35 cellular contexts compared by ENCODE assay signal in the genomic region with DNA sequence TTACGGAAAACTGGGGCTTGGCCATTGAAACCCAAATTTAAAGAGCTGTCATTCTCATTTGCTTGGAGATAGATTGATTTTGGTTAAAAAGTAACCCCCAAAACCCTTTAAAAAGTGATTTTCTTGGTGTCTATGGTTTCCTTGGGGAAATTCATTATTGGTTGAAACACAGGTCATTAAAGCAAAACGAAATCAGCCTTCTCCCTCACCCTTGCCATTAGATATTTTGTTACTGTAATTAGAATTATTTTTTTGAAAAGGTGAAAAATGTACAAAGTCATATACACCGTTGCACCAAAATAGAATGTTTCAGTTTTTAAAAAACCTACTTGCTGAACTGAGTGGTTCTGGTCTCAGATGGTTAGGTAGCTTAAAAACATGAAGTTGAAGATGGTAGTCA. TPM values are rescaled to one million over a fixed set of nuclear protein-coding genes. Genes with fewer than 3 reads are reported as not detected.
"Had no signal": no experiment of that assay in that cellular context is flagged by ENCODE, and none has a peak within 500 bp of the region (broad histone marks: within the 10 kb centered on the region; RNA-seq: fewer than 3 reads in every experiment).

No MANE protein-coding gene starts in this region.

- H3K36me3 ChIP-seq: adrenal gland, breast epithelium, SJCRH30, WERI-Rb-1 had no signal

- H3K9me3 ChIP-seq: adrenal gland, body of pancreas, SJCRH30 had no signal

- H3K27me3 ChIP-seq: SJCRH30 had no signal

- H3K4me3 ChIP-seq: adrenal gland, body of pancreas, breast epithelium, K562, SJCRH30, SK-N-MC had no signal

- H3K27ac ChIP-seq: adrenal gland, body of pancreas, breast epithelium, SJCRH30, SK-N-MC, WERI-Rb-1 had no signal

- H3K4me3 Mint-ChIP-seq: activated CD4-positive, alpha-beta memory T cell treated with anti-CD3 and anti-CD28 coated beads for 36 hours; activated naive CD4-positive, alpha-beta T cell treated with anti-CD3 and anti-CD28 coated beads, Interleukin-2, amount 50 U/mL, for 24 hours; activated T-helper 17 cell treated with anti-CD3 and anti-CD28 coated beads, Interleukin-2, amount 50 U/mL, for 72 hours; T-helper 17 cell had no signal

- H3K4me1 ChIP-seq: adrenal gland, breast epithelium, SJCRH30 had no signal

- H3K9me3 Mint-ChIP-seq: activated CD4-positive, alpha-beta memory T cell treated with anti-CD3 and anti-CD28 coated beads for 36 hours; activated T-helper 17 cell treated with anti-CD3 and anti-CD28 coated beads, Interleukin-2, amount 50 U/mL, for 72 hours had no signal

- DNase-seq: activated CD4-positive, alpha-beta memory T cell treated with anti-CD3 and anti-CD28 coated beads for 36 hours; activated CD4-positive, alpha-beta T cell treated with anti-CD3 and anti-CD28 coated beads for 1 hour; activated CD4-positive, alpha-beta T cell treated with anti-CD3 and anti-CD28 coated beads, Interleukin-2, amount 50 U/mL, for 1 hour; activated CD4-positive, CD25-positive, alpha-beta regulatory T cell; activated CD8-positive, alpha-beta memory T cell treated with anti-CD3 and anti-CD28 coated beads, Interleukin-2, amount 50 U/mL, for 4 hours; activated effector memory CD4-positive, alpha-beta T cell treated with anti-CD3 and anti-CD28 coated beads, Interleukin-2, amount 50 U/mL, for 16 hours; activated naive CD4-positive, alpha-beta T cell; activated T-cell treated with anti-CD3 and anti-CD28 coated beads for 4 hours; adrenal gland; body of pancreas; NCI-H1092 treated with DMSO at 0.1 percent for 48 hours; NCI-H1417; NCI-H146; NCI-H187; NCI-H2029 treated with DMSO at 0.1 percent for 48 hours; NCI-H2107; NCI-H2171; NCI-H2227 treated with DMSO at 0.1 percent for 48 hours; NCI-H446; NCI-H524 treated with DMSO at 0.1 percent for 48 hours; SHP77; SJCRH30; T-helper 17 cell; T1000; WERI-Rb-1 had no signal

- H3K27ac Mint-ChIP-seq: activated CD4-positive, alpha-beta memory T cell treated with anti-CD3 and anti-CD28 coated beads for 36 hours; activated naive CD4-positive, alpha-beta T cell treated with anti-CD3 and anti-CD28 coated beads, Interleukin-2, amount 50 U/mL, for 24 hours; activated T-helper 17 cell treated with anti-CD3 and anti-CD28 coated beads, Interleukin-2, amount 50 U/mL, for 72 hours; T-helper 17 cell had no signal

- ATAC-seq: activated T-helper 17 cell treated with anti-CD3 and anti-CD28 coated beads, Interleukin-2, amount 50 U/mL, for 72 hours; body of pancreas; K562; Panc1; T-helper 17 cell had no signal

- H3K36me3 Mint-ChIP-seq: activated naive CD4-positive, alpha-beta T cell treated with anti-CD3 and anti-CD28 coated beads, Interleukin-2, amount 50 U/mL, for 24 hours had no signal

- FAIRE-seq: astrocyte, K562 had no signal

RNA-seq across cellular contexts. Expression of gene SKOR2, which starts 1.9 kb away (rescaled TPM):
- total RNA-seq: activated CD4-positive, alpha-beta memory T cell treated with anti-CD3 and anti-CD28 coated beads for 36 hours; activated T-helper 17 cell treated with anti-CD3 and anti-CD28 coated beads, Interleukin-2, amount 50 U/mL, for 72 hours; adrenal gland; astrocyte; body of pancreas; breast epithelium; cardiac septum; K562; M059J; RPMI7951; SJCRH30; T-helper 17 cell had no signal
- polyA plus RNA-seq: adrenal gland, K562 had no signal
